ENCODE assay signal across 9 cellular contexts in the genomic region with DNA sequence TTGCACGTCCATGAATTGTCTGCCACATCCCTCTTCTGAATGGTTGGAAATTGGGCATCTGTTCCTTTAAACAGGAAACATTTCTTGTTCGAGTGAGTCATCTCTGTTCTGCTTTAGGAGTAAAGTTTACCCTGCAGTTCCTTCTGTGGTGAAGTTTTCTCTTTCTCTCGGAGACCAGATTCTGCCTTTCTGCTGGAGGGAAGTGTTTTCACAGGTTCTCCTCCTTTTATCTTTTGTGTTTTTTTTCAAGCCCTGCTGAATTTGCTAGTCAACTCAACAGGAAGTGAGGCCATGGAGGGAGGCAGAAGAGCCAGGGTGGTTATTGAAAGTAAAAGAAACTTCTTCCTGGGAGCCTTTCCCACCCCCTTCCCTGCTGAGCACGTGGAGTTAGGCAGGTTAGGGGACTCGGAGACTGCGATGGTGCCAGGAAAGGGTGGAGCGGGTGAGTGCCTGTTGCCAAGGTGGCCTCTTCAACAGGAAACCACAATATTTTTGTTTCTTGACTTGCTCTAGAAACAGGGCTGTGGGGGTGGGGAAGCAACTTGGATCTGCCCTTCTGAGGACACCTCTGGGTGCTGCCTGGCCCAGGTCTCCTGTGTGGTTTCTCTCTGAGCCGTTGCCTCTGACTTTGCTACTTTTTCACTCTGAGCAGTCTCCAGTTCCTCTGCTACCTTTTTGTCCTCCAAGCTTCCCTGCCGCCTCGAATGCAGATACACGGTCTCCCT. TPM values are rescaled to one million over a fixed set of nuclear protein-coding genes. Genes with fewer than 3 reads are reported as not detected.
DNase-seq lines count a peak whose midpoint lies in the region; ATAC-seq, FAIRE-seq and TF ChIP-seq lines count a peak whose summit lies in the region.
"Had no signal": no experiment of that assay in that cellular context is flagged by ENCODE, and none has a peak within 500 bp of the region (broad histone marks: within the 10 kb centered on the region; RNA-seq: fewer than 3 reads in every experiment).

No MANE protein-coding gene starts in this region.

- H3K9ac ChIP-seq in SK-N-SH = peak overlapping the region; percentile 92

- WGBS in SK-N-SH (ENCODE audit: low lambda C conversion rate) = 24% methylated on average over 11 of the region's 11 CpGs

- H2AFZ ChIP-seq in SK-N-SH (ENCODE audit: low read depth) = peak overlapping the region; percentile 96

- peaks cover 75% of the 10 kb centered on the region for H3K4me1 Mint-ChIP-seq in CD4-positive, alpha-beta T cell (ENCODE audit: low read depth)

- no peaks in the 10 kb centered on the region for H3K36me3 ChIP-seq in SK-N-SH (replicated peaks in 1 of 2; ENCODE audit: control insufficient read depth in 1 of 2, insufficient read depth in 2 of 2, low read length in 1 of 2)
- H3K36me3 ChIP-seq in cardiac muscle cell = no peaks in the 10 kb centered on the region

- peak overlapping the region; percentile 89 for H3K4me2 ChIP-seq in SK-N-SH

- no peaks in the 10 kb centered on the region for H3K9me2 ChIP-seq in SK-N-SH

- H3K27ac ChIP-seq in CD4-positive, alpha-beta T cell (ENCODE audit: low read depth, low read length) = peak overlapping the region; percentile 100
- H3K27ac ChIP-seq in SK-N-SH (ENCODE audit: low read depth in 2 of 2, low read length in 1 of 2) (peak overlapping the region; percentile 81 to 96), cardiac muscle cell (no peak overlapping the region)

- ATAC-seq in CD4-positive, alpha-beta T cell (ENCODE audit: poor library complexity) = peak; percentile 71
- peak; percentile 56 for ATAC-seq in GM19463 (IDR thresholded peaks at IDR 0.05; ENCODE audit: unreplicated experiment)

- H3K9me3 Mint-ChIP-seq in CD4-positive, alpha-beta T cell = no peaks in the 10 kb centered on the region

- intact Hi-C loops in CD4-positive, alpha-beta T cell (cut with DNase I, micrococcal nuclease) = loop anchor here in 1 of 2 experiments (1.0 to 10.0 kb wide), 5 partner anchors 22 to 1007 kb away; a partner anchor contains a TSS

- no peaks in the 10 kb centered on the region for H3K9me3 ChIP-seq in CD4-positive, alpha-beta T cell (ENCODE audit: control insufficient read depth, low read length)
- H3K9me3 ChIP-seq in SK-N-SH (no peaks in the 10 kb centered on the region), cardiac muscle cell (ENCODE audit: low read depth) (no peaks in the 10 kb centered on the region)

- no peaks in the 10 kb centered on the region for H4K20me1 ChIP-seq in SK-N-SH (ENCODE audit: insufficient read depth)

- H3K27me3 ChIP-seq in CD4-positive, alpha-beta T cell (ENCODE audit: control insufficient read depth, insufficient read depth, low read length) = no peaks in the 10 kb centered on the region
- H3K27me3 ChIP-seq in SK-N-SH (ENCODE audit: insufficient read depth) (no peaks in the 10 kb centered on the region), cardiac muscle cell (no peaks in the 10 kb centered on the region)

- H3K4me3 ChIP-seq in SK-N-SH (ENCODE audit: low read depth in 2 of 2, low read length in 1 of 2) = peak overlapping the region; percentile 54 to 60
- no peak overlapping the region for H3K4me3 ChIP-seq in cardiac muscle cell

- H3K4me1 ChIP-seq in SK-N-SH (ENCODE audit: control insufficient read depth in 1 of 2, insufficient read depth in 2 of 2, low read depth in 1 of 2, low read length in 1 of 2) = peaks cover 0 to 4% of the 10 kb centered on the region in 2 experiments; a peak in 2 of 4 replicates
- peaks cover 3% of the 10 kb centered on the region for H3K4me1 ChIP-seq in cardiac muscle cell (ENCODE audit: low read depth)

- peak; percentile 90 to 99 (median 94) for DNase-seq in CD4-positive, alpha-beta T cell
- DNase-seq in HK-2 (ENCODE audit: unreplicated experiment) (peak; percentile 82), SK-N-SH (no peak), cardiac muscle cell (ENCODE audit: low read depth in 1 of 2, low spot score in 1 of 2) (peak; percentile 9 to 92), putamen (ENCODE audit: low spot score) (peak; percentile 24), urothelium cell line (ENCODE audit: low spot score) (peak; percentile 75)
- peak; percentile 86 for DNase-seq in activated naive CD4-positive, alpha-beta T cell treated with anti-CD3 and anti-CD28 coated beads, Interleukin-2, amount 50 U/mL, for 16 hours

- H3K27ac Mint-ChIP-seq in CD4-positive, alpha-beta T cell = peak overlapping the region; percentile 97

- peak overlapping the region; percentile 89 for H3K4me3 Mint-ChIP-seq in CD4-positive, alpha-beta T cell

- no peak for TF ChIP-seq RAD21 in SK-N-SH (IDR thresholded peaks at IDR 0.05; ENCODE audit: low read length)

- TF ChIP-seq EP300 in SK-N-SH (IDR thresholded peaks at IDR 0.05; ENCODE audit: borderline replicate concordance in 1 of 2, low read depth in 1 of 2, low read length in 1 of 2) = peak in 1 of 2 experiments; percentile 45; a peak in 1 of 4 replicates

- peaks cover 13% of the 10 kb centered on the region for H3F3A ChIP-seq in SK-N-SH (replicated peaks; ENCODE audit: insufficient read depth)

- POLR2A ChIA-PET in CD4-positive, alpha-beta T cell (lab: Charles Lee) = interaction anchor here (0.6 to 6.4 kb wide), 10 partner anchors 12 to 385 kb away, joined by 3 to 78 read pairs (median 6); a partner anchor contains a TSS
- POLR2A ChIA-PET in SK-N-SH (lab: Yijun Ruan, JAX) = no interaction called here

- no peaks in the 10 kb centered on the region for H3K27me3 Mint-ChIP-seq in CD4-positive, alpha-beta T cell

- FAIRE-seq in urothelium cell line (lab: Jason Lieb, UNC) = no peak
- FAIRE-seq: colon had no signal

- no peak for TF ChIP-seq CTCF in CD4-positive, alpha-beta T cell (IDR thresholded peaks at IDR 0.05)
- TF ChIP-seq CTCF in SK-N-SH (IDR thresholded peaks at IDR 0.05) = peak; percentile 16; the same call in 1 of the 2 replicates
- TF ChIP-seq CTCF in cardiac muscle cell (IDR thresholded peaks at IDR 0.05; ENCODE audit: low read depth, low read length) = no peak

- H3K79me2 ChIP-seq in SK-N-SH (ENCODE audit: insufficient read depth) = peaks cover 32% of the 10 kb centered on the region

- peaks cover 39% of the 10 kb centered on the region for H3K36me3 Mint-ChIP-seq in CD4-positive, alpha-beta T cell (ENCODE audit: low read depth)

- CTCF ChIA-PET in CD4-positive, alpha-beta T cell (lab: Charles Lee) = interaction anchor here (1.0 to 9.0 kb wide), 5 partner anchors 9 to 75 kb away, joined by 3 to 86 read pairs (median 3); a partner anchor contains a TSS
- CTCF ChIA-PET in SK-N-SH (lab: Yijun Ruan, JAX) = no interaction called here

TF ChIP-seq in SK-N-SH, 30 proteins besides CTCF, POLR2A, EP300 and RAD21 (continues in another document):
- TF ChIP-seq GABPA (IDR thresholded peaks at IDR 0.05; ENCODE audit: low read depth) = peak; percentile 13; the same call in 1 of the 2 replicates
- TF ChIP-seq MXI1 (IDR thresholded peaks at IDR 0.05; ENCODE audit: low read depth, low read length) = no peak
- TF ChIP-seq SIN3A (IDR thresholded peaks at IDR 0.05; ENCODE audit: borderline replicate concordance, low read depth, low read length) = peak; percentile 64; the same call in 1 of the 2 replicates
- TF ChIP-seq, protein P1, sequence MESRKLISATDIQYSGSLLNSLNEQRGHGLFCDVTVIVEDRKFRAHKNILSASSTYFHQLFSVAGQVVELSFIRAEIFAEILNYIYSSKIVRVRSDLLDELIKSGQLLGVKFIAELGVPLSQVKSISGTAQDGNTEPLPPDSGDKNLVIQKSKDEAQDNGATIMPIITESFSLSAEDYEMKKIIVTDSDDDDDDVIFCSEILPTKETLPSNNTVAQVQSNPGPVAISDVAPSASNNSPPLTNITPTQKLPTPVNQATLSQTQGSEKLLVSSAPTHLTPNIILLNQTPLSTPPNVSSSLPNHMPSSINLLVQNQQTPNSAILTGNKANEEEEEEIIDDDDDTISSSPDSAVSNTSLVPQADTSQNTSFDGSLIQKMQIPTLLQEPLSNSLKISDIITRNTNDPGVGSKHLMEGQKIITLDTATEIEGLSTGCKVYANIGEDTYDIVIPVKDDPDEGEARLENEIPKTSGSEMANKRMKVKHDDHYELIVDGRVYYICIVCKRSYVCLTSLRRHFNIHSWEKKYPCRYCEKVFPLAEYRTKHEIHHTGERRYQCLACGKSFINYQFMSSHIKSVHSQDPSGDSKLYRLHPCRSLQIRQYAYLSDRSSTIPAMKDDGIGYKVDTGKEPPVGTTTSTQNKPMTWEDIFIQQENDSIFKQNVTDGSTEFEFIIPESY (IDR thresholded peaks at IDR 0.05; ENCODE audit: borderline replicate concordance, low read depth) = no peak
- TF ChIP-seq, protein P2, sequence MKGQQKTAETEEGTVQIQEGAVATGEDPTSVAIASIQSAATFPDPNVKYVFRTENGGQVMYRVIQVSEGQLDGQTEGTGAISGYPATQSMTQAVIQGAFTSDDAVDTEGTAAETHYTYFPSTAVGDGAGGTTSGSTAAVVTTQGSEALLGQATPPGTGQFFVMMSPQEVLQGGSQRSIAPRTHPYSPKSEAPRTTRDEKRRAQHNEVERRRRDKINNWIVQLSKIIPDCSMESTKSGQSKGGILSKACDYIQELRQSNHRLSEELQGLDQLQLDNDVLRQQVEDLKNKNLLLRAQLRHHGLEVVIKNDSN (IDR thresholded peaks at IDR 0.05; ENCODE audit: borderline replicate concordance, low read depth) = no peak
- TF ChIP-seq FOXM1 (IDR thresholded peaks at IDR 0.05; ENCODE audit: low read depth) = no peak
- TF ChIP-seq, protein P3, sequence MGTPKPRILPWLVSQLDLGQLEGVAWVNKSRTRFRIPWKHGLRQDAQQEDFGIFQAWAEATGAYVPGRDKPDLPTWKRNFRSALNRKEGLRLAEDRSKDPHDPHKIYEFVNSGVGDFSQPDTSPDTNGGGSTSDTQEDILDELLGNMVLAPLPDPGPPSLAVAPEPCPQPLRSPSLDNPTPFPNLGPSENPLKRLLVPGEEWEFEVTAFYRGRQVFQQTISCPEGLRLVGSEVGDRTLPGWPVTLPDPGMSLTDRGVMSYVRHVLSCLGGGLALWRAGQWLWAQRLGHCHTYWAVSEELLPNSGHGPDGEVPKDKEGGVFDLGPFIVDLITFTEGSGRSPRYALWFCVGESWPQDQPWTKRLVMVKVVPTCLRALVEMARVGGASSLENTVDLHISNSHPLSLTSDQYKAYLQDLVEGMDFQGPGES (IDR thresholded peaks at IDR 0.05; ENCODE audit: low read depth, low read length) = no peak
- TF ChIP-seq, protein P4, sequence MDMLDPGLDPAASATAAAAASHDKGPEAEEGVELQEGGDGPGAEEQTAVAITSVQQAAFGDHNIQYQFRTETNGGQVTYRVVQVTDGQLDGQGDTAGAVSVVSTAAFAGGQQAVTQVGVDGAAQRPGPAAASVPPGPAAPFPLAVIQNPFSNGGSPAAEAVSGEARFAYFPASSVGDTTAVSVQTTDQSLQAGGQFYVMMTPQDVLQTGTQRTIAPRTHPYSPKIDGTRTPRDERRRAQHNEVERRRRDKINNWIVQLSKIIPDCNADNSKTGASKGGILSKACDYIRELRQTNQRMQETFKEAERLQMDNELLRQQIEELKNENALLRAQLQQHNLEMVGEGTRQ (IDR thresholded peaks at IDR 0.05; ENCODE audit: borderline replicate concordance, low read depth, low read length) = no peak
- TF ChIP-seq JUND (IDR thresholded peaks at IDR 0.05) = peak; percentile 79

RNA-seq across cellular contexts. Expression of a gene that starts 2.2 kb away (rescaled TPM):
- 100 to 1,000 TPM; 172 to 175 TPM for total RNA-seq in CD4-positive, alpha-beta T cell
- polyA plus RNA-seq in SK-N-SH (2012; rRNA removed) (13.1 and 15.6 TPM in 2 replicates), cardiac muscle cell (0.13 and 0.97 TPM in 2 replicates)
- 13.2 and 13.7 TPM in 2 replicates for polyA plus RNA-seq in SK-N-SH (2012; cell fraction: cytosol; rRNA removed)
- 14.3 and 25.6 TPM in 2 replicates for polyA plus RNA-seq in SK-N-SH (2012; cell fraction: nucleus; rRNA removed)
- total RNA-seq in cardiac muscle cell = 0.18 and 0.81 TPM in 2 replicates

Comparison
In these comparisons a context has a peak if more than half of its experiments do, and no peak if none do; other contexts are left out.
1. RNA of a gene that starts 2.2 kb away (total RNA-seq): 172 to 175 TPM in CD4-positive, alpha-beta T cell; 0.18 to 0.81 TPM in cardiac muscle cell; every median in the first group is over 10 times any median in the second.